In the genomic region with DNA sequence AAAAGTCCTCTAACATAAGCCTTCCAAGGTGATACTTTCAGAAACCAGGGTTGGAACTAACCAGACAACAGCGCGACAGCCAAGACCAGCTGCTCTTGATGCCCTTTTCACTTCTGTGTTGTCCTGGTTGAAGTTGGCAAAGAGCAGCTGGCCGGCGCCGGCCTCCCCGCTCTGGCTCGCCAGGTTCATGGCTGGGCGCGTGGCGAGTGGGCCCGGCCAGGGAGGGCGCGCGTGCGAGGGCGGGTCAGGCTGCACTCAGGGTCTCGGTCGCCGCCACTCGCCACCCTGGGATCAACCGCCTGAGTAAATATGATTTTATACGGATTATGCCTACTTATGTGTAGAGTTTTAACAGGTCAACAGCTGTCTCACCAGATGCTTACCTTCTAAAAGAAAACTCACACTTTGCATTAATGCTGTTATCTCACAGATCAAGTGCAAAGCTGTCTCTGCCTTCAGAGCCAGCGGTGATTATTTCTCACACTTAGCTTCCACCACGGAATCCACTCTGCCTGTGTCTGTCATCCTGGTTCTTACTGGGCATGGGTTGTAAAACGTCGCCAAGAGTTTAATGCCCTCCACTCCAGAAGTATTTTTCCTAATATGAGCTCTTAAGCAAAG, we compare ENCODE assay signal across 14 cellular contexts. TPM values are rescaled to one million over a fixed set of nuclear protein-coding genes. Genes with fewer than 3 reads are reported as not detected.
DNase-seq lines count a peak whose midpoint lies in the region; ATAC-seq and TF ChIP-seq lines count a peak whose summit lies in the region.
"Had no signal": no experiment of that assay in that cellular context is flagged by ENCODE, and none has a peak within 500 bp of the region (broad histone marks: within the 10 kb centered on the region; RNA-seq: fewer than 3 reads in every experiment).

No MANE protein-coding gene starts in this region.

- H3K36me3 ChIP-seq in SJCRH30 (peaks cover 29% of the 10 kb centered on the region), gastroesophageal sphincter (peaks cover 0 to 77% of the 10 kb centered on the region in 2 donors), transverse colon (peaks cover 0 to 31% (median 10%) of the 10 kb centered on the region in 4 donors)

- ATAC-seq in gastroesophageal sphincter (peak; percentile 24), GM21526 (IDR thresholded peaks at IDR 0.05; ENCODE audit: low FRiP score, unreplicated experiment) (no peak), GM21786 (IDR thresholded peaks at IDR 0.05; ENCODE audit: unreplicated experiment) (no peak)
- ATAC-seq: activated T-cell treated with anti-CD3 and anti-CD28 coated beads, Interleukin-2, amount 50 U/mL, for 4 hours had no signal

- no peaks in the 10 kb centered on the region for H3K9me3 Mint-ChIP-seq in nephron progenitor cell
- H3K9me3 Mint-ChIP-seq: activated T-cell treated with anti-CD3 and anti-CD28 coated beads, Interleukin-2, amount 50 U/mL, for 4 hours had no signal

- TF ChIP-seq CTCF in gastroesophageal sphincter (IDR thresholded peaks at IDR 0.05) (no peak), nephron progenitor cell (IDR thresholded peaks at IDR 0.05) (no peak), transverse colon (IDR thresholded peaks at IDR 0.05) (no peak)

- H3K27ac ChIP-seq in SJCRH30 (peak overlapping the region; percentile 99), gastroesophageal sphincter (peak overlapping the region in 3 of 4 donors; percentile 75 to 81 (median 77)), transverse colon (peak overlapping the region; percentile 49 to 85 (median 68))
- H3K27ac ChIP-seq: SJSA1 had no signal

- H3K4me3 Mint-ChIP-seq in nephron progenitor cell, result no peak overlapping the region
- H3K4me3 Mint-ChIP-seq: activated T-cell treated with anti-CD3 and anti-CD28 coated beads, Interleukin-2, amount 50 U/mL, for 4 hours; B cell had no signal

- DNase-seq in SJCRH30 (peak; percentile 89 to 90), nephron progenitor cell (no peak), transverse colon (no peak), T-helper 9 cell (no peak), SIG-M5 (lab: John Stamatoyannopoulos, UW) (no peak)
- DNase-seq: activated CD4-positive, alpha-beta T cell treated with anti-CD3 and anti-CD28 coated beads, Interleukin-2, amount 50 U/mL, for 1 hour; activated T-cell treated with anti-CD3 and anti-CD28 coated beads, Interleukin-2, amount 50 U/mL, for 4 hours; NCI-H446 had no signal

- H3K27me3 ChIP-seq in SJCRH30 (no peaks in the 10 kb centered on the region), gastroesophageal sphincter (no peaks in the 10 kb centered on the region), transverse colon (no peaks in the 10 kb centered on the region)
- H3K27me3 ChIP-seq: SJSA1 had no signal

- peaks cover 10% of the 10 kb centered on the region for H3K4me1 Mint-ChIP-seq in nephron progenitor cell
- H3K4me1 Mint-ChIP-seq: B cell had no signal

- WGBS in gastroesophageal sphincter (ENCODE audit: low coverage in 1 of 2), 2 donors, result 81 to 91% methylated on average over 9 to 17 of the region's 26 CpGs
- WGBS in transverse colon (ENCODE audit: low coverage in 1 of 2), 2 donors, result 90 to 93% methylated on average over 4 to 26 of the region's 26 CpGs

- H3K27ac Mint-ChIP-seq in nephron progenitor cell, result peak overlapping the region; percentile 76
- H3K27ac Mint-ChIP-seq: B cell had no signal

- no peak for TF ChIP-seq POLR2A in gastroesophageal sphincter (IDR thresholded peaks at IDR 0.05)
- TF ChIP-seq POLR2A in transverse colon (IDR thresholded peaks at IDR 0.05), result no peak

- TF ChIP-seq EP300 in gastroesophageal sphincter (IDR thresholded peaks at IDR 0.05), result no peak
- TF ChIP-seq EP300 in transverse colon (IDR thresholded peaks at IDR 0.05; ENCODE audit: low read depth), result no peak

- peaks cover 59% of the 10 kb centered on the region for H3K36me3 Mint-ChIP-seq in nephron progenitor cell (ENCODE audit: low read depth)

- H3K9me3 ChIP-seq in SJCRH30 (replicated peaks), result no peaks in the 10 kb centered on the region
- no peaks in the 10 kb centered on the region for H3K9me3 ChIP-seq in gastroesophageal sphincter
- H3K9me3 ChIP-seq in transverse colon, result no peaks in the 10 kb centered on the region
- H3K9me3 ChIP-seq: SJSA1 had no signal

- intact Hi-C loops in transverse colon (cut with DNase I; ENCODE audit: low total_unique reads), result no loop called here

- H3K4me3 ChIP-seq in SJCRH30 (peak overlapping the region; percentile 11), gastroesophageal sphincter (no peak overlapping the region), transverse colon (no peak overlapping the region)
- H3K4me3 ChIP-seq: SJSA1 had no signal

- peaks cover 3% of the 10 kb centered on the region for H3K27me3 Mint-ChIP-seq in nephron progenitor cell (ENCODE audit: low read depth, poor library complexity)
- H3K27me3 Mint-ChIP-seq: B cell had no signal

- H3K4me1 ChIP-seq in SJCRH30, result peaks cover 31% of the 10 kb centered on the region
- peaks cover 0 to 19% (median 7%) of the 10 kb centered on the region in 3 donors for H3K4me1 ChIP-seq in gastroesophageal sphincter
- H3K4me1 ChIP-seq in transverse colon, result peaks cover 0 to 8% (median 2%) of the 10 kb centered on the region in 4 donors
- H3K4me1 ChIP-seq: SJSA1 had no signal

- in situ Hi-C loops in transverse colon (cut with MboI; ENCODE audit: low pct_ligation_motif_present in 1 of 4, low pct_unique_long_range_greater_than_20kb in 1 of 4, low sequenced_read_pairs in 3 of 4), result no loop called here

RNA-seq across cellular contexts. Expression of a gene that starts 13.5 kb away (rescaled TPM):
- 34.4 and 34.5 TPM in 2 replicates for total RNA-seq in SJCRH30 (2014; rRNA removed; shearing (Covaris generic))
- total RNA-seq in gastroesophageal sphincter, result 10 to 100 TPM; 27.1 to 39.7 (median 28.8) TPM
- 10 to 100 TPM; 14.5 to 24.7 (median 19.7) TPM for total RNA-seq in transverse colon

RNA-seq across cellular contexts. Expression of a gene that starts 13.8 kb away (rescaled TPM):
- total RNA-seq in SJCRH30 (2014; rRNA removed; shearing (Covaris generic)), result 337 and 350 TPM in 2 replicates
- total RNA-seq in gastroesophageal sphincter (100 to 1,000 TPM; 213 to 337 (median 307) TPM), transverse colon (100 to 1,000 TPM in 3 of 4 donors, 10 to 100 TPM in 1; 75.2 to 373 (median 245) TPM)

RNA-seq across cellular contexts. Expression of a gene that starts 27.2 kb away (rescaled TPM):
- 0.04 TPM in 1 of 2 replicates, not detected in the other for total RNA-seq in SJCRH30 (2014; rRNA removed; shearing (Covaris generic))
- total RNA-seq in gastroesophageal sphincter (1 to 10 TPM; 4.0 to 6.9 (median 5.2) TPM), transverse colon (10 to 100 TPM; 65.9 to 94.6 (median 79.5) TPM)
- total RNA-seq: HT1080 had no signal

RNA-seq across cellular contexts. Expression of a gene that starts 48.1 kb away (rescaled TPM):
- 39.6 and 39.8 TPM in 2 replicates for total RNA-seq in SJCRH30 (2014; rRNA removed; shearing (Covaris generic))
- 100 to 1,000 TPM in 1 of 4 donors, 10 to 100 TPM in 3; 36.6 to 112 (median 50.5) TPM for total RNA-seq in gastroesophageal sphincter
- 10 to 100 TPM in 2 of 4 donors, under 1 TPM in 1, not detected in 1; 1.00 to 41.3 (median 37.4) TPM for total RNA-seq in transverse colon

RNA-seq across cellular contexts. Expression of a gene that starts 49.2 kb away (rescaled TPM):
- total RNA-seq in SJCRH30 (2014; rRNA removed; shearing (Covaris generic)), result 9.6 and 10.9 TPM in 2 replicates
- total RNA-seq in gastroesophageal sphincter, result 1 to 10 TPM; 2.4 to 6.1 (median 3.9) TPM
- 10 to 100 TPM in 3 of 4 donors, 1 to 10 TPM in 1; 8.2 to 41.1 (median 21.4) TPM for total RNA-seq in transverse colon

Comparison
In these comparisons a context has a peak if more than half of its experiments do, and no peak if none do; other contexts are left out.
1. DNase-seq: peak in SJCRH30 (2 of 2); none in nephron progenitor cell (single experiment), transverse colon (single experiment), T-helper 9 cell (single experiment) and SIG-M5 (single experiment).
2. RNA of a gene that starts 27.2 kb away (total RNA-seq): 65.9 to 94.6 TPM in transverse colon; 4.0 to 6.9 TPM in gastroesophageal sphincter and 0.04 TPM in SJCRH30; every median in the first group is over 4 times any median in the second.
3. Peak in every context shown above with its lines, with median percentiles within 50 percentile points of each other: H3K27ac ChIP-seq.